ENCODE assay signal across 10 cellular contexts in genomic region chr5:72063219-72063819, GRCh38. TPM values are rescaled to one million over a fixed set of nuclear protein-coding genes. Genes with fewer than 3 reads are reported as not detected.
DNase-seq lines count a peak whose midpoint lies in the region; ATAC-seq and TF ChIP-seq lines count a peak whose summit lies in the region.
"Had no signal": no experiment of that assay in that cellular context is flagged by ENCODE, and none has a peak within 500 bp of the region (broad histone marks: within the 10 kb centered on the region; RNA-seq: fewer than 3 reads in every experiment).

No MANE protein-coding gene starts in this region.

- H3K9me3 ChIP-seq in cardiac muscle cell (ENCODE audit: low read depth) (no peaks in the 10 kb centered on the region), esophagus squamous epithelium (no peaks in the 10 kb centered on the region)

- ATAC-seq in Right ventricle myocardium inferior, result no peak
- ATAC-seq in GM21526 (IDR thresholded peaks at IDR 0.05; ENCODE audit: low FRiP score, unreplicated experiment), result no peak

- H3K27ac ChIP-seq in cardiac muscle cell, result no peak overlapping the region
- H3K27ac ChIP-seq in esophagus squamous epithelium, result no peak overlapping the region

- intact Hi-C loops in Right ventricle myocardium inferior (cut with DNase I) (no loop called here), esophagus squamous epithelium (cut with DNase I) (no loop called here)

- TF ChIP-seq CTCF in cardiac muscle cell (IDR thresholded peaks at IDR 0.05; ENCODE audit: low read depth, low read length) (no peak), esophagus squamous epithelium (IDR thresholded peaks at IDR 0.05) (no peak)

- peak; percentile 56 to 78 for DNase-seq in cardiac muscle cell (ENCODE audit: low read depth in 1 of 2, low spot score in 1 of 2)
- no peak for DNase-seq in Right ventricle myocardium inferior (ENCODE audit: missing footprints)
- DNase-seq in OCI-M1 (lab: John Stamatoyannopoulos, UW), result peak; percentile 52
- DNase-seq in dermis microvascular lymphatic vessel endothelial cell (ENCODE audit: low read depth in 2 of 2), result peak; percentile 11 to 34
- DNase-seq in stimulated activated CD8-positive, alpha-beta memory T cell treated with anti-CD3 and anti-CD28 coated beads, Interleukin-4, amount 100 ng/mL, for 48 hours, result peak; percentile 35
- no peak for DNase-seq in D341Med (ENCODE audit: low spot score)
- DNase-seq in esophagus squamous epithelium (lab: John Stamatoyannopoulos, UW), result no peak
- DNase-seq: activated CD8-positive, alpha-beta memory T cell treated with anti-CD3 and anti-CD28 coated beads, Interleukin-2, amount 50 U/mL, for 48 hours; effector CD8-positive, alpha-beta T cell had no signal

- H3K4me1 ChIP-seq in cardiac muscle cell (ENCODE audit: low read depth) (peaks cover 9% of the 10 kb centered on the region), esophagus squamous epithelium (no peaks in the 10 kb centered on the region)

- H3K27me3 ChIP-seq in cardiac muscle cell (peaks cover 3% of the 10 kb centered on the region), esophagus squamous epithelium (peaks cover 0 to 20% (median 0%) of the 10 kb centered on the region in 4 donors)

- no peak overlapping the region for H3K4me3 ChIP-seq in cardiac muscle cell
- H3K4me3 ChIP-seq in esophagus squamous epithelium, result no peak overlapping the region

- WGBS in esophagus squamous epithelium, 2 donors, result 22 to 32% methylated on average over 7 of the region's 7 CpGs

- no peak for TF ChIP-seq POLR2A in esophagus squamous epithelium (IDR thresholded peaks at IDR 0.05)

- H3K36me3 ChIP-seq in cardiac muscle cell (no peaks in the 10 kb centered on the region), esophagus squamous epithelium (no peaks in the 10 kb centered on the region)

RNA-seq across cellular contexts. Expression of gene MAP1B, which starts 44.0 kb away (rescaled TPM):
- total RNA-seq in cardiac muscle cell, result 142 and 258 TPM in 2 replicates
- polyA plus RNA-seq in cardiac muscle cell, result 95.6 and 119 TPM in 2 replicates
- total RNA-seq in Right ventricle myocardium inferior, result 59.9 TPM
- 39.3 and 40.0 TPM in 2 replicates for total RNA-seq in dermis microvascular lymphatic vessel endothelial cell
- 100 to 1,000 TPM in 1 of 4 donors, 10 to 100 TPM in 2, 1 to 10 TPM in 1; 8.2 to 180 (median 29.6) TPM for total RNA-seq in esophagus squamous epithelium

Comparison
In these comparisons a context has a peak if more than half of its experiments do, and no peak if none do; other contexts are left out.
1. DNase-seq: peak in cardiac muscle cell (2 of 2), OCI-M1 (single experiment), dermis microvascular lymphatic vessel endothelial cell (2 of 2) and stimulated activated CD8-positive, alpha-beta memory T cell treated with anti-CD3 and anti-CD28 coated beads, Interleukin-4, amount 100 ng/mL, for 48 hours (single experiment); none in Right ventricle myocardium inferior (single experiment), D341Med (single experiment) and esophagus squamous epithelium (single experiment).